26 cellular contexts compared by ENCODE assay signal in genomic region chr2:117737846-117738245, GRCh38.
"Had no signal": no experiment of that assay in that cellular context is flagged by ENCODE, and none has a peak within 500 bp of the region (broad histone marks: within the 10 kb centered on the region; RNA-seq: fewer than 3 reads in every experiment).

No MANE protein-coding gene starts in this region.

- DNase-seq: activated B cell treated with CpG ODN at 0.5 μM for 24 hours; activated CD4-positive, alpha-beta memory T cell treated with anti-CD3 and anti-CD28 coated beads for 36 hours; activated CD4-positive, alpha-beta T cell treated with anti-CD3 and anti-CD28 coated beads for 4 hours; activated CD4-positive, alpha-beta T cell treated with anti-CD3 and anti-CD28 coated beads, Interleukin-2, amount 10 ng/mL, durations not matched to agents 24 days and 14 days; activated CD4-positive, alpha-beta T cell treated with anti-CD3 and anti-CD28 coated beads, Interleukin-2, amount 50 U/mL, for 1 hour; activated CD4-positive, alpha-beta T cell treated with anti-CD3 and anti-CD28 coated beads, Interleukin-2, amount 50 U/mL, for 4 hours; activated CD4-positive, CD25-positive, alpha-beta regulatory T cell treated with anti-CD3 and anti-CD28 coated beads, Interleukin-2, amount 50 U/mL, for 72 hours; activated CD8-positive, alpha-beta memory T cell treated with anti-CD3 and anti-CD28 coated beads, Interleukin-2, amount 50 U/mL, for 4 hours; activated CD8-positive, alpha-beta T cell treated with anti-CD3 and anti-CD28 coated beads for 36 hours; activated effector memory CD4-positive, alpha-beta T cell treated with Interleukin-2 at 50 U/mL for 16 hours; activated gamma-delta T cell; activated naive CD4-positive, alpha-beta T cell treated with anti-CD3 and anti-CD28 coated beads, Interleukin-2, amount 10 ng/mL, durations not matched to agents 7 days and 5 days; activated naive CD4-positive, alpha-beta T cell treated with Interleukin-2 at 50 U/mL for 16 hours; activated naive CD8-positive, alpha-beta T cell treated with anti-CD3 and anti-CD28 coated beads, Interleukin-2, amount 10 ng/mL, durations not matched to agents 7 days and 5 days; activated naive CD8-positive, alpha-beta T cell treated with anti-CD3 and anti-CD28 coated beads, Interleukin-2, amount 50 U/mL, for 24 hours; activated T-cell treated with anti-CD3 and anti-CD28 coated beads for 4 hours; activated T-cell treated with anti-CD3 and anti-CD28 coated beads, Interleukin-2, amount 50 U/mL, for 1 hour; activated T-cell treated with anti-CD3 and anti-CD28 coated beads, Interleukin-2, amount 50 U/mL, for 48 hours; amygdala; anterior cingulate cortex; caudate nucleus; cerebellar nuclear complex; T-helper 2 cell; T-helper 9 cell had no signal

- ATAC-seq: activated CD8-positive, alpha-beta T cell treated with anti-CD3 and anti-CD28 coated beads for 36 hours; activated naive CD8-positive, alpha-beta T cell treated with anti-CD3 and anti-CD28 coated beads, Interleukin-2, amount 50 U/mL, for 24 hours had no signal

- FAIRE-seq: bronchial epithelial cell, TTC549 had no signal
